Comparison of ENCODE assay signal across 26 cellular contexts in genomic region chr19:40920300-40921004, GRCh38. TPM values are rescaled to one million over a fixed set of nuclear protein-coding genes. Genes with fewer than 3 reads are reported as not detected.
A peak's percentile ranks its signal among the peaks of the same experiment; 100 is the strongest.
DNase-seq lines count a peak whose midpoint lies in the region; ATAC-seq and TF ChIP-seq lines count a peak whose summit lies in the region.
"Had no signal": no experiment of that assay in that cellular context is flagged by ENCODE, and none has a peak within 500 bp of the region (broad histone marks: within the 10 kb centered on the region; RNA-seq: fewer than 3 reads in every experiment).

No MANE protein-coding gene starts in this region.

- peaks cover 9% of the 10 kb centered on the region for H3K27me3 Mint-ChIP-seq in Calu3 (ENCODE audit: unreplicated experiment)

- H3K4me3 ChIP-seq in PC-9 = no peak overlapping the region
- no peak overlapping the region for H3K4me3 ChIP-seq in left lung
- H3K4me3 ChIP-seq in stomach = no peak overlapping the region
- no peak overlapping the region for H3K4me3 ChIP-seq in OCI-LY7 (ENCODE audit: low read depth, low read length, poor library complexity, severe bottlenecking)
- H3K4me3 ChIP-seq: GM23338, spleen had no signal

- H3K36me3 ChIP-seq in PC-9 (ENCODE audit: low read depth) = no peaks in the 10 kb centered on the region
- no peaks in the 10 kb centered on the region for H3K36me3 ChIP-seq in left lung
- no peaks in the 10 kb centered on the region for H3K36me3 ChIP-seq in stomach
- no peaks in the 10 kb centered on the region for H3K36me3 ChIP-seq in OCI-LY7 (ENCODE audit: insufficient read depth, low read length)
- H3K36me3 ChIP-seq: spleen had no signal

- peaks cover 5% of the 10 kb centered on the region for H3K9me3 Mint-ChIP-seq in Calu3 (ENCODE audit: low read depth, unreplicated experiment)

- BruUV-seq in Calu3 (replicated peaks; lab: Mats Ljungman, UMichigan) = no TSS peak
- BruUV-seq in PC-9 (replicated peaks; lab: Mats Ljungman, UMichigan) = no TSS peak
- BruUV-seq in OCI-LY7 (replicated peaks; lab: Mats Ljungman, UMichigan) = no TSS peak

- POLR2A ChIA-PET in PC-9 (lab: Charles Lee; ENCODE audit: unreplicated experiment) (no interaction called here), OCI-LY7 (lab: Charles Lee) (no interaction called here)

- peak overlapping the region; percentile 26 for H3K4me3 Mint-ChIP-seq in Calu3 (ENCODE audit: low read depth, unreplicated experiment)
- H3K4me3 Mint-ChIP-seq: activated CD4-positive, alpha-beta memory T cell treated with anti-CD3 and anti-CD28 coated beads, Interleukin-2, amount 10 ng/mL, durations not matched to agents 7 days and 5 days; GM23338; mesothelial cell of epicardium; naive thymus-derived CD8-positive, alpha-beta T cell had no signal

- TF ChIP-seq POLR2A in stomach (IDR thresholded peaks at IDR 0.05) = no peak

- peaks cover 19% of the 10 kb centered on the region for H3F3A ChIP-seq in PC-9 (ENCODE audit: insufficient read depth, low read depth)

- H3K9me3 ChIP-seq in PC-9 (ENCODE audit: insufficient read depth, low read depth) (peaks cover 8% of the 10 kb centered on the region; the same call in 1 of the 2 replicates), left lung (peaks cover 0 to 20% of the 10 kb centered on the region in 2 donors), stomach (peaks cover 0 to 29% (median 20%) of the 10 kb centered on the region in 4 donors), OCI-LY7 (ENCODE audit: low read length) (no peaks in the 10 kb centered on the region)

- H3K4me1 Mint-ChIP-seq in Calu3 (ENCODE audit: low read depth, unreplicated experiment) = peaks cover 43% of the 10 kb centered on the region
- H3K4me1 Mint-ChIP-seq: activated CD4-positive, alpha-beta memory T cell treated with anti-CD3 and anti-CD28 coated beads, Interleukin-2, amount 10 ng/mL, durations not matched to agents 7 days and 5 days; GM23338 had no signal

- H3K27me3 ChIP-seq in PC-9 (ENCODE audit: insufficient read depth, low read depth) (no peaks in the 10 kb centered on the region), left lung (no peaks in the 10 kb centered on the region), stomach (no peaks in the 10 kb centered on the region)

- H3K36me3 Mint-ChIP-seq in Calu3 (ENCODE audit: insufficient read depth, unreplicated experiment) = no peaks in the 10 kb centered on the region
- H3K36me3 Mint-ChIP-seq: mesothelial cell of epicardium had no signal

- H2AFZ ChIP-seq in PC-9 (no peak overlapping the region), OCI-LY7 (ENCODE audit: low read length) (no peak overlapping the region)
- H2AFZ ChIP-seq: GM23338 had no signal

- CTCF ChIA-PET in Calu3 (lab: Charles Lee) (interaction anchor here (0.8 to 1.2 kb wide), 3 partner anchors 13 to 141 kb away, joined by 3 to 4 read pairs (median 3); no protein-coding TSS in a partner anchor), PC-9 (lab: Charles Lee) (no interaction called here), OCI-LY7 (lab: Charles Lee; ENCODE audit: unreplicated experiment) (no interaction called here)

- no peak for TF ChIP-seq EP300 in stomach (IDR thresholded peaks at IDR 0.05)

- intact Hi-C loops in Calu3 (cut with micrococcal nuclease; ENCODE audit: unreplicated experiment) (no loop called here), PC-9 (cut with micrococcal nuclease; ENCODE audit: unreplicated experiment) (loop anchor here (5.0 kb wide), 1 partner anchor 42 kb away; no protein-coding TSS in a partner anchor), left lung (cut with DNase I) (no loop called here), stomach (cut with DNase I; ENCODE audit: low total_unique reads) (no loop called here), OCI-LY7 (cut with micrococcal nuclease; ENCODE audit: unreplicated experiment) (no loop called here)

- no peak overlapping the region for H3K4me2 ChIP-seq in PC-9
- no peak overlapping the region for H3K4me2 ChIP-seq in OCI-LY7 (ENCODE audit: low read length)
- H3K4me2 ChIP-seq: GM23338 had no signal

- DNase-seq in Calu3 (no peak), PC-9 (no peak), left lung (no peak), stomach (no peak), OCI-LY7 (ENCODE audit: low spot score) (no peak), SKM-1 (lab: John Stamatoyannopoulos, UW; ENCODE audit: unreplicated experiment) (no peak)
- DNase-seq in activated CD4-positive, alpha-beta T cell treated with anti-CD3 and anti-CD28 coated beads, Interleukin-2, amount 50 U/mL, for 48 hours = no peak
- DNase-seq: activated CD4-positive, alpha-beta memory T cell treated with anti-CD3 and anti-CD28 coated beads, Interleukin-2, amount 10 ng/mL, durations not matched to agents 7 days and 5 days; activated CD8-positive, alpha-beta memory T cell treated with anti-CD3 and anti-CD28 coated beads, Interleukin-2, amount 50 U/mL, for 48 hours; activated naive CD4-positive, alpha-beta T cell treated with anti-CD3 and anti-CD28 coated beads, Interleukin-2, amount 50 U/mL, for 16 hours; amniotic stem cell; effector CD8-positive, alpha-beta T cell; IMR-90; naive thymus-derived CD8-positive, alpha-beta T cell; NCI-H1092 treated with DMSO at 0.1 percent for 48 hours; NCI-H187 treated with DMSO at 0.1 percent for 48 hours; NCI-H69; occipital lobe; RPMI8226; spleen; trophoblast cell had no signal

- peak overlapping the region; percentile 82 for H3K27ac ChIP-seq in PC-9
- H3K27ac ChIP-seq in left lung = peak overlapping the region in 1 of 2 donors; percentile 22
- H3K27ac ChIP-seq in stomach = peak overlapping the region; percentile 50 to 74 (median 61)
- no peak overlapping the region for H3K27ac ChIP-seq in OCI-LY7 (ENCODE audit: low read depth, low read length, poor library complexity, severe bottlenecking)
- H3K27ac ChIP-seq: spleen had no signal

- peak; percentile 2 for ATAC-seq in left lung
- ATAC-seq: activated CD4-positive, CD25-positive, alpha-beta regulatory T cell treated with anti-CD3 and anti-CD28 coated beads, Interleukin-2, amount 50 U/mL, for 24 hours; GM23338; naive thymus-derived CD8-positive, alpha-beta T cell had no signal

- H3K79me2 ChIP-seq in PC-9 (ENCODE audit: low read depth) = no peaks in the 10 kb centered on the region
- H3K79me2 ChIP-seq in OCI-LY7 (ENCODE audit: insufficient read depth, low read depth, low read length) = no peaks in the 10 kb centered on the region

- WGBS in stomach, 5 donors = 76 to 94% (median 89%) methylated on average over 4 of the region's 4 CpGs

- H3K27ac Mint-ChIP-seq in Calu3 (ENCODE audit: unreplicated experiment) = peak overlapping the region; percentile 77
- H3K27ac Mint-ChIP-seq: activated CD4-positive, alpha-beta memory T cell treated with anti-CD3 and anti-CD28 coated beads, Interleukin-2, amount 10 ng/mL, durations not matched to agents 7 days and 5 days; GM23338; mesothelial cell of epicardium; naive thymus-derived CD8-positive, alpha-beta T cell had no signal

- TF ChIP-seq CTCF in Calu3 (IDR thresholded peaks at IDR 0.05; ENCODE audit: unreplicated experiment) (no peak), PC-9 (conservative IDR thresholded peaks at IDR 0.05) (no peak), left lung (IDR thresholded peaks at IDR 0.05) (no peak), stomach (IDR thresholded peaks at IDR 0.05) (no peak), OCI-LY7 (conservative IDR thresholded peaks at IDR 0.05; ENCODE audit: low read length) (no peak)

- H3K9me2 ChIP-seq in PC-9 (ENCODE audit: insufficient read depth) = no peaks in the 10 kb centered on the region
- no peaks in the 10 kb centered on the region for H3K9me2 ChIP-seq in OCI-LY7 (ENCODE audit: insufficient read depth, low read length)

- H3K4me1 ChIP-seq in PC-9 (replicated peaks; ENCODE audit: insufficient read depth) (peaks cover 25% of the 10 kb centered on the region), left lung (no peaks in the 10 kb centered on the region), stomach (peaks cover 4 to 29% (median 23%) of the 10 kb centered on the region in 4 donors), OCI-LY7 (ENCODE audit: insufficient read depth, low read length, poor library complexity, severe bottlenecking) (no peaks in the 10 kb centered on the region)
- H3K4me1 ChIP-seq: spleen had no signal

- H4K20me1 ChIP-seq in PC-9 (ENCODE audit: insufficient read depth) = no peaks in the 10 kb centered on the region
- no peaks in the 10 kb centered on the region for H4K20me1 ChIP-seq in OCI-LY7 (ENCODE audit: insufficient read depth, low read length)

RNA-seq across cellular contexts. Expression of gene CYP2A7, which starts 38.4 kb away (rescaled TPM):
- total RNA-seq in Calu3 (2022) (not detected in 2 replicates), PC-9 (2021) (not detected in 2 replicates), left lung (not detected), stomach (not detected), OCI-LY7 (2022) (not detected in 2 replicates)
- polyA plus RNA-seq in stomach = not detected
- total RNA-seq in OCI-LY7 (2014; rRNA removed; shearing (Covaris generic)) = not detected in 2 replicates
- total RNA-seq: activated CD4-positive, alpha-beta memory T cell treated with anti-CD3 and anti-CD28 coated beads, Interleukin-2, amount 10 ng/mL, durations not matched to agents 7 days and 5 days; GM23338; IMR-90; mesothelial cell of epicardium; naive thymus-derived CD8-positive, alpha-beta T cell; renal cortical epithelial cell; spleen; T-helper 1 cell treated with Interleukin-12 subunit alpha and Interleukin-12 subunit beta and Interleukin-4 antibody, amounts not matched to agents 30 ng/mL and 1 ng/mL, for 36 hours had no signal
- polyA plus RNA-seq: GM23338; IMR-90; naive thymus-derived CD8-positive, alpha-beta T cell; spleen had no signal
